In the genomic region with DNA sequence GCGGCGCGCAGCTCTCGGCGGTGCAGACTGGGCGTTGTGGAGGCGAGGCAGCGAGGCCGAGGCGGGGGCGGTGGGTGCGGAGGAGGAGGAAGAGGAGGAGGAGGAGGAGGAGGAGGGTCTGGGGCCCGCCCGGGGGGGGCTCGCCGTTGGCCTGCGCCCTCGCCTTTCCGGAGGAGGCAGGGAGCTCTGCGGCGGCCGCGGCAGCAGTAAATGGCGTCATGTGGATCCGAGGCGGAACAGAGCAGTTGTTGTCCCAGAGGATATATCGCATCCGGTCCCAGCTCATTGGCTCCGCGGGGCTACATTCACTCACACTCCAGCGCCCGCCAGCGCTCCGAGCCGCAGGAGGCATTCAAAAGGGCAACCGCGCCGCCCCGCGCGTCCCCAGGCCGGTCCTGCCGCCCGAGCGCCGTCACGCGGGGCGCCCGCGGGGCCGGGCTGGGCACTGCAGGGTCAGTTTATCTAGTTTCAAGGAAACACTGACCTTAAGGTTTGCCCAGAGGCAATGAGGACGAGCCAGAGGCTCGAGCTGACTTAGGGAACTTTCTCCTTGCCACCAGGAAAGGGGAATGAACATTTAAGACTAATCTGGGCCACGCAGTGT, we compare ENCODE assay signal across 8 cellular contexts. TPM values are rescaled to one million over a fixed set of nuclear protein-coding genes. Genes with fewer than 3 reads are reported as not detected.
DNase-seq lines count a peak whose midpoint lies in the region; ATAC-seq and TF ChIP-seq lines count a peak whose summit lies in the region.

Gene SPRY2, minus strand, starts transcription at position 29 of the 604 bp plus-strand sequence. CDS start 3,421 bp downstream, outside the sequence.

- no peak within 1 kb of the TSS for H3K4me3 Mint-ChIP-seq in neural crest cell

- TF ChIP-seq CTCF in neural crest cell (conservative IDR thresholded peaks at IDR 0.05): peak; percentile 42
- TF ChIP-seq CTCF in vagina (IDR thresholded peaks at IDR 0.05): no peak

- intact Hi-C loops in vagina (cut with DNase I): loop anchor here (5.0 kb wide), 2 partner anchors 46 to 131 kb away; no protein-coding TSS in a partner anchor

- ATAC-seq in GM19467 (IDR thresholded peaks at IDR 0.05; ENCODE audit: unreplicated experiment): peak; percentile 62
- ATAC-seq in HG03521 (IDR thresholded peaks at IDR 0.05; ENCODE audit: unreplicated experiment): peak; percentile 41
- ATAC-seq in activated naive CD4-positive, alpha-beta T cell treated with anti-CD3 and anti-CD28 coated beads, Interleukin-2, amount 50 U/mL, for 72 hours: peak; percentile 68 to 77

- H3K9me3 ChIP-seq in vagina: no peaks in the 10 kb centered on the region

- H3K4me1 Mint-ChIP-seq in neural crest cell: peaks cover 57% of the 10 kb centered on the region

- no peaks in the 10 kb centered on the region for H3K36me3 ChIP-seq in vagina

- H3K9me3 Mint-ChIP-seq in activated naive CD4-positive, alpha-beta T cell treated with anti-CD3 and anti-CD28 coated beads, Interleukin-2, amount 50 U/mL, for 72 hours: no peaks in the 10 kb centered on the region
- H3K9me3 Mint-ChIP-seq in neural crest cell: no peaks in the 10 kb centered on the region

- no peaks in the 10 kb centered on the region for H3K27me3 ChIP-seq in vagina

- H3K27ac ChIP-seq in vagina: peak within 1 kb of the TSS; percentile 89

- H3K4me3 ChIP-seq in vagina: peak within 1 kb of the TSS; percentile 78 to 82

- no peak within 1 kb of the TSS for H3K27ac Mint-ChIP-seq in activated naive CD4-positive, alpha-beta T cell treated with anti-CD3 and anti-CD28 coated beads, Interleukin-2, amount 50 U/mL, for 72 hours
- peak within 1 kb of the TSS; percentile 99 for H3K27ac Mint-ChIP-seq in neural crest cell (ENCODE audit: unreplicated experiment)

- peaks cover 34% of the 10 kb centered on the region for H3K4me1 ChIP-seq in vagina

- TF ChIP-seq POLR2A in vagina (IDR thresholded peaks at IDR 0.05): peak in 1 of 2 donors; percentile 88

- peak; percentile 83 for DNase-seq in D341Med (ENCODE audit: low spot score)
- peak; percentile 67 for DNase-seq in NCI-H774 (lab: John Stamatoyannopoulos, UW)
- DNase-seq in activated naive CD4-positive, alpha-beta T cell treated with anti-CD3 and anti-CD28 coated beads, Interleukin-2, amount 50 U/mL, for 72 hours (ENCODE audit: low spot score in 2 of 2): peak; percentile 29 to 62
- DNase-seq in globus pallidus (ENCODE audit: low spot score): peak; percentile 96
- peak; percentile 86 for DNase-seq in neural crest cell (ENCODE audit: low read depth, low spot score)
- peak in 1 of 2 donors; percentile 98 for DNase-seq in vagina (ENCODE audit: extremely low spot score in 2 of 2)

- no peaks in the 10 kb centered on the region for H3K36me3 Mint-ChIP-seq in activated naive CD4-positive, alpha-beta T cell treated with anti-CD3 and anti-CD28 coated beads, Interleukin-2, amount 50 U/mL, for 72 hours
- peaks cover 22% of the 10 kb centered on the region for H3K36me3 Mint-ChIP-seq in neural crest cell (ENCODE audit: low read depth)

- H3K27me3 Mint-ChIP-seq in neural crest cell (ENCODE audit: low read depth): peaks cover 14% of the 10 kb centered on the region

RNA-seq across cellular contexts. Expression of gene SPRY2, which starts in this region (rescaled TPM):
- under 1 TPM; 0.41 to 0.91 TPM for total RNA-seq in activated naive CD4-positive, alpha-beta T cell treated with anti-CD3 and anti-CD28 coated beads, Interleukin-2, amount 50 U/mL, for 72 hours
- total RNA-seq in neural crest cell: 106 TPM in 2 replicates
- total RNA-seq in vagina: 43.2 TPM

Comparison
In these comparisons a context has a peak if more than half of its experiments do, and no peak if none do; other contexts are left out.
1. RNA of gene SPRY2 (total RNA-seq): 106 TPM in neural crest cell and 43.2 TPM in vagina (single experiment); 0.41 to 0.91 TPM in activated naive CD4-positive, alpha-beta T cell treated with anti-CD3 and anti-CD28 coated beads, Interleukin-2, amount 50 U/mL, for 72 hours; every median in the first group is over 10 times any median in the second.
2. Peak in DNase-seq and ATAC-seq in activated naive CD4-positive, alpha-beta T cell treated with anti-CD3 and anti-CD28 coated beads, Interleukin-2, amount 50 U/mL, for 72 hours; RNA of the gene not detected or under 1 TPM.
3. Peak in every context shown above with its lines, with median percentiles within 50 percentile points of each other: ATAC-seq.